Comparison of ENCODE assay signal across 14 cellular contexts in the genomic region with DNA sequence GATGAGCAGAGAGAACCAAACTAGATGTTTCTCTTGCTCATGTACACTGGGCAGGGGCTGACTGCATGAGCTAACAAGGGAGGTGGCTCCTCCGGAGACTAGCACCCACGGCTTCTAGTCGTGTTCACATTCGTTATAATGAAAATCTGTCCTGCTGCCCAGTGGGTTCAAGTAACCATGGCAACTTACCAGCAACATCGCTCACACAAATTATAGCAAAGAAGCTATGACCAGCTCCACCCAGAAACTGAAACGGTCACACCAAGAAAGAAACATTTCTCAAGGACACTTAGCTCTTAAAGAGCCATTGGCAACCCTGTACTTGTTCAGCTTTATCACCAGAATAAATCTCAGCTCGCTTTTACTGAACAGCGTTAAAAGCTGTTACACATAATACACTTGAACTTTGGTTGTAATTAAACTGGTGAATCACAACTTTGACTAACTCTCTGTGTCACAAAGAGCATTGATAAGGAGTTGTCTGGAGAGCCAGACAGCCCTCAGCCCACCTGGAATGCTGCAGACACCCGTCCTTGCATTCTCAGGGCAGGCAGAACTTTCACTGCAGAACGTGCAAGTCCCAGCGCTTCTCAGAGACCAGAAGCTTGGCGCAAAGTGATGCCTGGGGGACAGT.
DNase-seq lines count a peak whose midpoint lies in the region; ATAC-seq, FAIRE-seq and TF ChIP-seq lines count a peak whose summit lies in the region.
"Had no signal": no experiment of that assay in that cellular context is flagged by ENCODE, and none has a peak within 500 bp of the region (broad histone marks: within the 10 kb centered on the region; RNA-seq: fewer than 3 reads in every experiment).

No MANE protein-coding gene starts in this region.

- H3K9me3 Mint-ChIP-seq in effector memory CD8-positive, alpha-beta T cell: peaks cover 0 to 2% of the 10 kb centered on the region in 2 donors
- H3K9me3 Mint-ChIP-seq: activated naive CD8-positive, alpha-beta T cell treated with anti-CD3 and anti-CD28 coated beads, Interleukin-2, amount 10 ng/mL, durations not matched to agents 7 days and 5 days had no signal

- no peaks in the 10 kb centered on the region for H3K4me1 ChIP-seq in PC-3 (ENCODE audit: insufficient read depth, low read length)
- H3K4me1 ChIP-seq in keratinocyte (ENCODE audit: control insufficient read depth, extremely low read depth, insufficient read depth, low read length): peaks cover 4% of the 10 kb centered on the region
- peaks cover 0 to 11% (median 5%) of the 10 kb centered on the region in 4 donors for H3K4me1 ChIP-seq in upper lobe of left lung

- H3K27ac Mint-ChIP-seq in effector memory CD8-positive, alpha-beta T cell: no peak overlapping the region
- H3K27ac Mint-ChIP-seq: activated naive CD8-positive, alpha-beta T cell treated with anti-CD3 and anti-CD28 coated beads, Interleukin-2, amount 10 ng/mL, durations not matched to agents 7 days and 5 days had no signal

- no peaks in the 10 kb centered on the region for H3K4me1 Mint-ChIP-seq in effector memory CD8-positive, alpha-beta T cell (ENCODE audit: low read depth in 2 of 2)
- H3K4me1 Mint-ChIP-seq: activated naive CD8-positive, alpha-beta T cell treated with anti-CD3 and anti-CD28 coated beads, Interleukin-2, amount 10 ng/mL, durations not matched to agents 7 days and 5 days had no signal

- dilution Hi-C loops in keratinocyte (cut with MboI; ENCODE audit: extremely low pct_ligation_motif_present, low sequenced_read_pairs): no loop called here

- no peaks in the 10 kb centered on the region for H3F3A ChIP-seq in PC-3 (ENCODE audit: low read length, unreplicated experiment)

- no peak overlapping the region for H3K4me3 Mint-ChIP-seq in effector memory CD8-positive, alpha-beta T cell
- H3K4me3 Mint-ChIP-seq: activated naive CD8-positive, alpha-beta T cell treated with anti-CD3 and anti-CD28 coated beads, Interleukin-2, amount 10 ng/mL, durations not matched to agents 7 days and 5 days had no signal

- no peak overlapping the region for H3K27ac ChIP-seq in PC-3 (ENCODE audit: low read length)
- no peak overlapping the region for H3K27ac ChIP-seq in keratinocyte (ENCODE audit: control insufficient read depth, insufficient read depth, low read length)
- H3K27ac ChIP-seq in upper lobe of left lung: no peak overlapping the region
- H3K27ac ChIP-seq: stomach had no signal

- H3K36me3 Mint-ChIP-seq in effector memory CD8-positive, alpha-beta T cell (ENCODE audit: insufficient read depth): no peaks in the 10 kb centered on the region
- H3K36me3 Mint-ChIP-seq: activated naive CD8-positive, alpha-beta T cell treated with anti-CD3 and anti-CD28 coated beads, Interleukin-2, amount 10 ng/mL, durations not matched to agents 7 days and 5 days had no signal

- H3K36me3 ChIP-seq in PC-3 (ENCODE audit: low read depth, low read length): no peaks in the 10 kb centered on the region
- H3K36me3 ChIP-seq in keratinocyte (ENCODE audit: control insufficient read depth in 2 of 2, extremely low read depth in 1 of 2, insufficient read depth in 2 of 2, low read length in 2 of 2): no peaks in the 10 kb centered on the region
- H3K36me3 ChIP-seq in upper lobe of left lung: no peaks in the 10 kb centered on the region
- H3K36me3 ChIP-seq: stomach had no signal

- 47 to 50% methylated on average over 12 of the region's 12 CpGs for WGBS in upper lobe of left lung, 2 donors

- H3K4me3 ChIP-seq in PC-3 (ENCODE audit: low read length) (no peak overlapping the region), cardiac fibroblast (replicated peaks in 1 of 2; ENCODE audit: low read depth in 2 of 2, low read length in 2 of 2) (no peak overlapping the region), keratinocyte (ENCODE audit: control insufficient read depth in 2 of 3, extremely low read depth in 1 of 3, insufficient read depth in 2 of 3, low read depth in 1 of 3, low read length in 3 of 3) (no peak overlapping the region), upper lobe of left lung (no peak overlapping the region)
- H3K4me3 ChIP-seq: stomach had no signal

- no peak for TF ChIP-seq EP300 in upper lobe of left lung (IDR thresholded peaks at IDR 0.05)

- TF ChIP-seq POLR2A in upper lobe of left lung (IDR thresholded peaks at IDR 0.05): no peak

- ATAC-seq in PC-3: no peak; the same call in 1 of the 2 replicates
- peak; percentile 77 to 78 for ATAC-seq in upper lobe of left lung (ENCODE audit: low FRiP score in 2 of 2)
- ATAC-seq in GM18498 (IDR thresholded peaks at IDR 0.05; ENCODE audit: unreplicated experiment): no peak
- no peak for ATAC-seq in effector memory CD8-positive, alpha-beta T cell (replicated peaks)

- H3K27me3 ChIP-seq in PC-3 (ENCODE audit: low read length) (peaks cover 3% of the 10 kb centered on the region; the same call in 1 of the 2 replicates), keratinocyte (ENCODE audit: control insufficient read depth, extremely low read depth, insufficient read depth, low read length) (no peaks in the 10 kb centered on the region), upper lobe of left lung (no peaks in the 10 kb centered on the region)
- H3K27me3 ChIP-seq: stomach had no signal

- H2AFZ ChIP-seq in PC-3 (ENCODE audit: low read length) (no peak overlapping the region), keratinocyte (ENCODE audit: control insufficient read depth, low read length) (no peak overlapping the region)

- H3K9me1 ChIP-seq in keratinocyte (ENCODE audit: control insufficient read depth, extremely low read depth, insufficient read depth, low read length): no peaks in the 10 kb centered on the region

- no TSS peak for BruUV-seq in PC-3 (replicated peaks; lab: Mats Ljungman, UMichigan)

- H3K4me2 ChIP-seq in PC-3 (ENCODE audit: low read length): 0 out of 2 replicates have a peak overlapping the region, but pooled peaks have one; percentile 15
- peak overlapping the region; percentile 34 for H3K4me2 ChIP-seq in keratinocyte (ENCODE audit: control insufficient read depth, extremely low read depth, insufficient read depth, low read depth, low read length)

- POLR2A ChIA-PET in PC-3 (lab: Charles Lee; ENCODE audit: unreplicated experiment): no interaction called here

- TF ChIP-seq CTCF in PC-3 (conservative IDR thresholded peaks at IDR 0.05; ENCODE audit: low read depth, low read length): no peak
- TF ChIP-seq CTCF in cardiac fibroblast (IDR thresholded peaks at IDR 0.05; ENCODE audit: low read depth, low read length): no peak
- TF ChIP-seq CTCF in keratinocyte (optimal IDR thresholded peaks at IDR 0.05 in 1 of 3, IDR thresholded peaks at IDR 0.05 in 1 of 3, conservative IDR thresholded peaks at IDR 0.05 in 1 of 3; ENCODE audit: extremely low read depth in 1 of 3, insufficient read depth in 2 of 3, low read length in 3 of 3): no peak
- TF ChIP-seq CTCF in upper lobe of left lung (IDR thresholded peaks at IDR 0.05): no peak

- H3K9me3 ChIP-seq in PC-3 (ENCODE audit: low read length) (no peaks in the 10 kb centered on the region), keratinocyte (ENCODE audit: control insufficient read depth, low read depth, low read length) (no peaks in the 10 kb centered on the region), upper lobe of left lung (no peaks in the 10 kb centered on the region)

- no peaks in the 10 kb centered on the region for H3K27me3 Mint-ChIP-seq in effector memory CD8-positive, alpha-beta T cell
- H3K27me3 Mint-ChIP-seq: activated naive CD8-positive, alpha-beta T cell treated with anti-CD3 and anti-CD28 coated beads, Interleukin-2, amount 10 ng/mL, durations not matched to agents 7 days and 5 days had no signal

- CTCF ChIA-PET in PC-3 (lab: Charles Lee): no interaction called here

- FAIRE-seq in keratinocyte (lab: Jason Lieb, UNC): no peak
- FAIRE-seq: GM12892, TTC549 had no signal

- H3K9me2 ChIP-seq in PC-3 (replicated peaks; ENCODE audit: low read length): no peaks in the 10 kb centered on the region

- peak; percentile 18 for DNase-seq in PC-3
- peak; percentile 42 to 57 for DNase-seq in cardiac fibroblast (ENCODE audit: low read depth in 2 of 2)
- DNase-seq in keratinocyte (ENCODE audit: low read depth, low spot score): no peak
- no peak for DNase-seq in upper lobe of left lung
- no peak for DNase-seq in activated naive CD4-positive, alpha-beta T cell treated with anti-CD3 and anti-CD28 coated beads, Interleukin-2, amount 50 U/mL, for 16 hours
- DNase-seq in effector memory CD8-positive, alpha-beta T cell: no peak
- DNase-seq: activated naive CD8-positive, alpha-beta T cell treated with anti-CD3 and anti-CD28 coated beads, Interleukin-2, amount 10 ng/mL, durations not matched to agents 7 days and 5 days; NCI-H1092; NCI-H510A treated with DMSO at 0.1 percent for 48 hours; SIG-M5; stomach had no signal

- intact Hi-C loops in PC-3 (cut with micrococcal nuclease): loop anchor here (5.0 kb wide), 1 partner anchor 433 kb away; no protein-coding TSS in a partner anchor

- no peaks in the 10 kb centered on the region for H3K79me2 ChIP-seq in PC-3 (ENCODE audit: low read length)
- H3K79me2 ChIP-seq in keratinocyte (ENCODE audit: control insufficient read depth, insufficient read depth, low read length): no peaks in the 10 kb centered on the region

- H3K9ac ChIP-seq in PC-3 (ENCODE audit: low read length) (no peak overlapping the region), keratinocyte (ENCODE audit: control insufficient read depth, extremely low read depth, insufficient read depth, low read length) (no peak overlapping the region)

- H4K20me1 ChIP-seq in PC-3 (ENCODE audit: low read length) (no peaks in the 10 kb centered on the region), keratinocyte (ENCODE audit: control insufficient read depth, extremely low read depth, insufficient read depth, low read length) (no peaks in the 10 kb centered on the region)

Comparison
In these comparisons a context has a peak if more than half of its experiments do, and no peak if none do; other contexts are left out.
1. ATAC-seq: peak in upper lobe of left lung (2 of 2); none in PC-3 (single experiment), GM18498 (single experiment) and effector memory CD8-positive, alpha-beta T cell (single experiment).
2. DNase-seq: peak in PC-3 (single experiment) and cardiac fibroblast (2 of 2); none in keratinocyte (single experiment), upper lobe of left lung (0 of 2), activated naive CD4-positive, alpha-beta T cell treated with anti-CD3 and anti-CD28 coated beads, Interleukin-2, amount 50 U/mL, for 16 hours (single experiment) and effector memory CD8-positive, alpha-beta T cell (0 of 3).